Comparison of ENCODE assay signal across 8 cellular contexts in the genomic region with DNA sequence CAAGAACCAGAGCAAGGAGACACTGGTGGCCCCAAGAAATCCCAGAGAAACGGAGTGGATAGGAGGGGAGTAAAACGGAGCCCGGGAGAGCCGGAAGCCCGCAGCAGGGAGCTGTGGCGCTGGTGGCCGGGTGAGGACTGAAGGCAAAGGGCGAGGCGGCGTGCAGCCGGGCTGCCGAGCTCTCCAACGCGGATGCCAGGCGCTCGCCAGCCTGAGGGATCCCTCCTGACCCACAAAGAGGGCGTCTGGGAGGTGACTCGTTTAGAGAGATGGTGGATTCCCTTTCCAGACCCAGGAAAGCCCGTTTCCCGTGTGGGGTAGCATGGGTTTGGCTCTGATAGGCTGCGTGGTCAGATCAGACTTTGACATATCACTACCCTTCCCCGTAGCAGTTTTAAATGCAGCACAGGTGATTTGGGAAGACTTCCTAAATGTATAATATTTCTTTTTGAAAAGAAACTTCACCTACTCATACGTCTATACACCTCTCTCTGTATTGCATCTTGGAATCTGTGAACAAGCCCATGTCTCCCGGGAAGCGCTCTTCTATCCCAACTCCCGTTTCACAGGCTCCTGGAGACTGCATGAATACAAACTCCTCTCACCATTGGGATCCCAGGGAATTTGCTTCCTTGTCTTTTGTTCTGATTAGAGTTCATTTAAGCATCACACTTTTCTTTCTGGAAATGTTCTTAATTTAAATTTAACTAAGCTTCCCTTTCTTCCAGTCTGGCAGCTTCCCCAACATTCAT.
DNase-seq lines count a peak whose midpoint lies in the region; ATAC-seq and TF ChIP-seq lines count a peak whose summit lies in the region.

No MANE protein-coding gene starts in this region.

- H3K27me3 Mint-ChIP-seq in activated CD8-positive, alpha-beta memory T cell treated with anti-CD3 and anti-CD28 coated beads, Interleukin-2, amount 10 ng/mL, durations not matched to agents 7 days and 5 days = peaks cover 31% of the 10 kb centered on the region

- intact Hi-C loops in sciatic nerve (cut with DNase I) = no loop called here

- peak overlapping the region; percentile 87 for H3K4me3 Mint-ChIP-seq in activated CD8-positive, alpha-beta memory T cell treated with anti-CD3 and anti-CD28 coated beads, Interleukin-2, amount 10 ng/mL, durations not matched to agents 7 days and 5 days

- no peaks in the 10 kb centered on the region for H3K9me3 Mint-ChIP-seq in activated CD8-positive, alpha-beta memory T cell treated with anti-CD3 and anti-CD28 coated beads, Interleukin-2, amount 10 ng/mL, durations not matched to agents 7 days and 5 days (ENCODE audit: low read depth)
- no peaks in the 10 kb centered on the region for H3K9me3 Mint-ChIP-seq in activated naive CD4-positive, alpha-beta T cell treated with anti-CD3 and anti-CD28 coated beads, Interleukin-2, amount 50 U/mL, for 72 hours

- peak overlapping the region; percentile 79 to 82 for H3K27ac ChIP-seq in right atrium auricular region

- peak; percentile 11 for ATAC-seq in activated CD8-positive, alpha-beta memory T cell treated with anti-CD3 and anti-CD28 coated beads, Interleukin-2, amount 10 ng/mL, durations not matched to agents 7 days and 5 days
- peak; percentile 10 to 58 for ATAC-seq in activated naive CD4-positive, alpha-beta T cell treated with anti-CD3 and anti-CD28 coated beads, Interleukin-2, amount 50 U/mL, for 72 hours
- ATAC-seq in sciatic nerve (peak; percentile 54), GM18502 (IDR thresholded peaks at IDR 0.05; ENCODE audit: poor library complexity, unreplicated experiment) (no peak), GM21717 (IDR thresholded peaks at IDR 0.05; ENCODE audit: unreplicated experiment) (no peak)

- no peaks in the 10 kb centered on the region for H3K27me3 ChIP-seq in right atrium auricular region

- peaks cover 0 to 41% of the 10 kb centered on the region in 2 donors for H3K4me1 ChIP-seq in right atrium auricular region

- peak; percentile 40 for DNase-seq in activated CD8-positive, alpha-beta memory T cell treated with anti-CD3 and anti-CD28 coated beads, Interleukin-2, amount 10 ng/mL, durations not matched to agents 7 days and 5 days
- no peak for DNase-seq in activated CD8-positive, alpha-beta memory T cell treated with anti-CD3 and anti-CD28 coated beads for 24 hours
- DNase-seq in NCI-H1105 treated with DMSO at 0.1 percent for 48 hours (lab: John Stamatoyannopoulos, UW) (peak; percentile 12), right atrium auricular region (ENCODE audit: low spot score) (no peak), sciatic nerve (ENCODE audit: low spot score) (no peak)
- peak; percentile 23 to 65 for DNase-seq in activated naive CD4-positive, alpha-beta T cell treated with anti-CD3 and anti-CD28 coated beads, Interleukin-2, amount 50 U/mL, for 72 hours (ENCODE audit: low spot score in 2 of 2)

- peak overlapping the region; percentile 85 for H3K27ac Mint-ChIP-seq in activated CD8-positive, alpha-beta memory T cell treated with anti-CD3 and anti-CD28 coated beads, Interleukin-2, amount 10 ng/mL, durations not matched to agents 7 days and 5 days
- H3K27ac Mint-ChIP-seq in activated naive CD4-positive, alpha-beta T cell treated with anti-CD3 and anti-CD28 coated beads, Interleukin-2, amount 50 U/mL, for 72 hours = peak overlapping the region; percentile 78 to 90

- TF ChIP-seq CTCF in right atrium auricular region (IDR thresholded peaks at IDR 0.05) = no peak

- CTCF ChIA-PET in activated CD8-positive, alpha-beta memory T cell treated with anti-CD3 and anti-CD28 coated beads, Interleukin-2, amount 10 ng/mL, durations not matched to agents 7 days and 5 days (lab: Charles Lee) = interaction anchor here (1.1 to 1.4 kb wide), 2 partner anchors 104 to 107 kb away, joined by 3 read pairs; no protein-coding TSS in a partner anchor

- H3K36me3 ChIP-seq in right atrium auricular region = no peaks in the 10 kb centered on the region

- peaks cover 10% of the 10 kb centered on the region for H3K36me3 Mint-ChIP-seq in activated CD8-positive, alpha-beta memory T cell treated with anti-CD3 and anti-CD28 coated beads, Interleukin-2, amount 10 ng/mL, durations not matched to agents 7 days and 5 days
- H3K36me3 Mint-ChIP-seq in activated naive CD4-positive, alpha-beta T cell treated with anti-CD3 and anti-CD28 coated beads, Interleukin-2, amount 50 U/mL, for 72 hours = peaks cover 14 to 42% of the 10 kb centered on the region in 2 donors

- H3K4me3 ChIP-seq in right atrium auricular region = peak overlapping the region; percentile 65 to 82

- no peaks in the 10 kb centered on the region for H3K9me3 ChIP-seq in right atrium auricular region

- peaks cover 36% of the 10 kb centered on the region for H3K4me1 Mint-ChIP-seq in activated CD8-positive, alpha-beta memory T cell treated with anti-CD3 and anti-CD28 coated beads, Interleukin-2, amount 10 ng/mL, durations not matched to agents 7 days and 5 days

Comparison
In these comparisons a context has a peak if more than half of its experiments do, and no peak if none do; other contexts are left out.
1. DNase-seq: peak in activated CD8-positive, alpha-beta memory T cell treated with anti-CD3 and anti-CD28 coated beads, Interleukin-2, amount 10 ng/mL, durations not matched to agents 7 days and 5 days (single experiment), NCI-H1105 treated with DMSO at 0.1 percent for 48 hours (single experiment) and activated naive CD4-positive, alpha-beta T cell treated with anti-CD3 and anti-CD28 coated beads, Interleukin-2, amount 50 U/mL, for 72 hours (2 of 2); none in activated CD8-positive, alpha-beta memory T cell treated with anti-CD3 and anti-CD28 coated beads for 24 hours (single experiment), right atrium auricular region (single experiment) and sciatic nerve (single experiment).
2. ATAC-seq: peak in activated CD8-positive, alpha-beta memory T cell treated with anti-CD3 and anti-CD28 coated beads, Interleukin-2, amount 10 ng/mL, durations not matched to agents 7 days and 5 days (single experiment), activated naive CD4-positive, alpha-beta T cell treated with anti-CD3 and anti-CD28 coated beads, Interleukin-2, amount 50 U/mL, for 72 hours (2 of 2) and sciatic nerve (single experiment); none in GM18502 (single experiment) and GM21717 (single experiment).